1 cellular context compared by ENCODE assay signal in genomic region chr7:604038-604883, GRCh38.
A peak's percentile ranks its signal among the peaks of the same experiment; 100 is the strongest.
TF ChIP-seq lines count a peak whose summit lies in the region.

No MANE protein-coding gene starts in this region.

TF ChIP-seq in K562, 482 proteins besides CTCF, POLR2A, EP300 and RAD21 (continued from another document and continues in another):
- TF ChIP-seq CHD7 (IDR thresholded peaks at IDR 0.05; ENCODE audit: low read depth, low read length) (no peak), ELF1 (tag; IDR thresholded peaks at IDR 0.05) (peak; percentile 79), POLR2AphosphoS5 (IDR thresholded peaks at IDR 0.05; ENCODE audit: control insufficient read depth, insufficient read depth, low read depth, low read length) (peak; percentile 72), KDM4B (IDR thresholded peaks at IDR 0.05; ENCODE audit: borderline replicate concordance in 2 of 2, low read depth in 1 of 2) (no peak), MBD2 (IDR thresholded peaks at IDR 0.05; ENCODE audit: borderline replicate concordance, low read depth) (peak; percentile 46; the same call in 1 of the 2 replicates), ZNF124 (CRISPR knock-in tag; IDR thresholded peaks at IDR 0.05) (0 out of 2 replicates have a peak, but pooled peaks have one; percentile 72), TFAP4 (CRISPR knock-in tag; IDR thresholded peaks at IDR 0.05; ENCODE audit: borderline replicate concordance) (peak; percentile 89), TCF7 (IDR thresholded peaks at IDR 0.05; ENCODE audit: borderline replicate concordance) (no peak), ZNF436 (CRISPR knock-in tag; IDR thresholded peaks at IDR 0.05) (no peak), ZFP36 (IDR thresholded peaks at IDR 0.05; ENCODE audit: low read depth, low read length, partially characterized antibody) (peak; percentile 24), ZNF668 (CRISPR knock-in tag; IDR thresholded peaks at IDR 0.05) (peak; percentile 14; the same call in 1 of the 2 replicates), C11orf30 (IDR thresholded peaks at IDR 0.05; ENCODE audit: low read depth) (peak; percentile 60), CBFA2T2 (conservative IDR thresholded peaks at IDR 0.05) (peak; percentile 42), FOXP1 (CRISPR knock-in tag; IDR thresholded peaks at IDR 0.05) (peak; percentile 94), ZNF830 (CRISPR knock-in tag; IDR thresholded peaks at IDR 0.05) (no peak), FOXK1 (CRISPR knock-in tag; IDR thresholded peaks at IDR 0.05; ENCODE audit: borderline replicate concordance) (0 out of 2 replicates have a peak, but pooled peaks have one; percentile 5), NR2C1 (IDR thresholded peaks at IDR 0.05) (peak; percentile 50), NR2C1 (tag; IDR thresholded peaks at IDR 0.05) (peak; percentile 56; the same call in 1 of the 2 replicates), ELK3 (CRISPR knock-in tag; IDR thresholded peaks at IDR 0.05) (no peak), EGR1 (conservative IDR thresholded peaks at IDR 0.05) (peak; percentile 79), NFRKB (IDR thresholded peaks at IDR 0.05; ENCODE audit: low read depth) (peak; percentile 22; the same call in 1 of the 2 replicates), BACH1 (tag; IDR thresholded peaks at IDR 0.05) (peak; percentile 63), NRF1 (conservative IDR thresholded peaks at IDR 0.05 in 1 of 2, IDR thresholded peaks at IDR 0.05 in 1 of 2) (peak; percentile 89 to 90), SIX5 (IDR thresholded peaks at IDR 0.05; ENCODE audit: borderline replicate concordance in 1 of 2, insufficient read depth in 1 of 2, low read depth in 1 of 2, low read length in 2 of 2) (no peak), NCOR1 (IDR thresholded peaks at IDR 0.05) (peak; percentile 75), ZNF277 (CRISPR knock-in tag; IDR thresholded peaks at IDR 0.05; ENCODE audit: borderline replicate concordance) (no peak), BCOR (IDR thresholded peaks at IDR 0.05) (no peak; the same call in 1 of the 2 replicates), STAT5B (CRISPR knock-in tag; IDR thresholded peaks at IDR 0.05) (peak; percentile 2; the same call in 1 of the 2 replicates), ETV5 (CRISPR knock-in tag; IDR thresholded peaks at IDR 0.05; ENCODE audit: low read depth) (peak; percentile 100)
- TF ChIP-seq, protein P1, sequence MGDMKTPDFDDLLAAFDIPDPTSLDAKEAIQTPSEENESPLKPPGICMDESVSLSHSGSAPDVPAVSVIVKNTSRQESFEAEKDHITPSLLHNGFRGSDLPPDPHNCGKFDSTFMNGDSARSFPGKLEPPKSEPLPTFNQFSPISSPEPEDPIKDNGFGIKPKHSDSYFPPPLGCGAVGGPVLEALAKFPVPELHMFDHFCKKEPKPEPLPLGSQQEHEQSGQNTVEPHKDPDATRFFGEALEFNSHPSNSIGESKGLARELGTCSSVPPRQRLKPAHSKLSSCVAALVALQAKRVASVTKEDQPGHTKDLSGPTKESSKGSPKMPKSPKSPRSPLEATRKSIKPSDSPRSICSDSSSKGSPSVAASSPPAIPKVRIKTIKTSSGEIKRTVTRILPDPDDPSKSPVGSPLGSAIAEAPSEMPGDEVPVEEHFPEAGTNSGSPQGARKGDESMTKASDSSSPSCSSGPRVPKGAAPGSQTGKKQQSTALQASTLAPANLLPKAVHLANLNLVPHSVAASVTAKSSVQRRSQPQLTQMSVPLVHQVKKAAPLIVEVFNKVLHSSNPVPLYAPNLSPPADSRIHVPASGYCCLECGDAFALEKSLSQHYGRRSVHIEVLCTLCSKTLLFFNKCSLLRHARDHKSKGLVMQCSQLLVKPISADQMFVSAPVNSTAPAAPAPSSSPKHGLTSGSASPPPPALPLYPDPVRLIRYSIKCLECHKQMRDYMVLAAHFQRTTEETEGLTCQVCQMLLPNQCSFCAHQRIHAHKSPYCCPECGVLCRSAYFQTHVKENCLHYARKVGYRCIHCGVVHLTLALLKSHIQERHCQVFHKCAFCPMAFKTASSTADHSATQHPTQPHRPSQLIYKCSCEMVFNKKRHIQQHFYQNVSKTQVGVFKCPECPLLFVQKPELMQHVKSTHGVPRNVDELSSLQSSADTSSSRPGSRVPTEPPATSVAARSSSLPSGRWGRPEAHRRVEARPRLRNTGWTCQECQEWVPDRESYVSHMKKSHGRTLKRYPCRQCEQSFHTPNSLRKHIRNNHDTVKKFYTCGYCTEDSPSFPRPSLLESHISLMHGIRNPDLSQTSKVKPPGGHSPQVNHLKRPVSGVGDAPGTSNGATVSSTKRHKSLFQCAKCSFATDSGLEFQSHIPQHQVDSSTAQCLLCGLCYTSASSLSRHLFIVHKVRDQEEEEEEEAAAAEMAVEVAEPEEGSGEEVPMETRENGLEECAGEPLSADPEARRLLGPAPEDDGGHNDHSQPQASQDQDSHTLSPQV (IDR thresholded peaks at IDR 0.05): peak; percentile 99
- TF ChIP-seq, protein P2, sequence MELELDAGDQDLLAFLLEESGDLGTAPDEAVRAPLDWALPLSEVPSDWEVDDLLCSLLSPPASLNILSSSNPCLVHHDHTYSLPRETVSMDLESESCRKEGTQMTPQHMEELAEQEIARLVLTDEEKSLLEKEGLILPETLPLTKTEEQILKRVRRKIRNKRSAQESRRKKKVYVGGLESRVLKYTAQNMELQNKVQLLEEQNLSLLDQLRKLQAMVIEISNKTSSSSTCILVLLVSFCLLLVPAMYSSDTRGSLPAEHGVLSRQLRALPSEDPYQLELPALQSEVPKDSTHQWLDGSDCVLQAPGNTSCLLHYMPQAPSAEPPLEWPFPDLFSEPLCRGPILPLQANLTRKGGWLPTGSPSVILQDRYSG (tag; conservative IDR thresholded peaks at IDR 0.05; ENCODE audit: low read depth): peak; percentile 76; the same call in 1 of the 2 replicates
- TF ChIP-seq, protein P3, sequence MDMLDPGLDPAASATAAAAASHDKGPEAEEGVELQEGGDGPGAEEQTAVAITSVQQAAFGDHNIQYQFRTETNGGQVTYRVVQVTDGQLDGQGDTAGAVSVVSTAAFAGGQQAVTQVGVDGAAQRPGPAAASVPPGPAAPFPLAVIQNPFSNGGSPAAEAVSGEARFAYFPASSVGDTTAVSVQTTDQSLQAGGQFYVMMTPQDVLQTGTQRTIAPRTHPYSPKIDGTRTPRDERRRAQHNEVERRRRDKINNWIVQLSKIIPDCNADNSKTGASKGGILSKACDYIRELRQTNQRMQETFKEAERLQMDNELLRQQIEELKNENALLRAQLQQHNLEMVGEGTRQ (CRISPR knock-in tag; IDR thresholded peaks at IDR 0.05): peak; percentile 89
- TF ChIP-seq, protein P4, sequence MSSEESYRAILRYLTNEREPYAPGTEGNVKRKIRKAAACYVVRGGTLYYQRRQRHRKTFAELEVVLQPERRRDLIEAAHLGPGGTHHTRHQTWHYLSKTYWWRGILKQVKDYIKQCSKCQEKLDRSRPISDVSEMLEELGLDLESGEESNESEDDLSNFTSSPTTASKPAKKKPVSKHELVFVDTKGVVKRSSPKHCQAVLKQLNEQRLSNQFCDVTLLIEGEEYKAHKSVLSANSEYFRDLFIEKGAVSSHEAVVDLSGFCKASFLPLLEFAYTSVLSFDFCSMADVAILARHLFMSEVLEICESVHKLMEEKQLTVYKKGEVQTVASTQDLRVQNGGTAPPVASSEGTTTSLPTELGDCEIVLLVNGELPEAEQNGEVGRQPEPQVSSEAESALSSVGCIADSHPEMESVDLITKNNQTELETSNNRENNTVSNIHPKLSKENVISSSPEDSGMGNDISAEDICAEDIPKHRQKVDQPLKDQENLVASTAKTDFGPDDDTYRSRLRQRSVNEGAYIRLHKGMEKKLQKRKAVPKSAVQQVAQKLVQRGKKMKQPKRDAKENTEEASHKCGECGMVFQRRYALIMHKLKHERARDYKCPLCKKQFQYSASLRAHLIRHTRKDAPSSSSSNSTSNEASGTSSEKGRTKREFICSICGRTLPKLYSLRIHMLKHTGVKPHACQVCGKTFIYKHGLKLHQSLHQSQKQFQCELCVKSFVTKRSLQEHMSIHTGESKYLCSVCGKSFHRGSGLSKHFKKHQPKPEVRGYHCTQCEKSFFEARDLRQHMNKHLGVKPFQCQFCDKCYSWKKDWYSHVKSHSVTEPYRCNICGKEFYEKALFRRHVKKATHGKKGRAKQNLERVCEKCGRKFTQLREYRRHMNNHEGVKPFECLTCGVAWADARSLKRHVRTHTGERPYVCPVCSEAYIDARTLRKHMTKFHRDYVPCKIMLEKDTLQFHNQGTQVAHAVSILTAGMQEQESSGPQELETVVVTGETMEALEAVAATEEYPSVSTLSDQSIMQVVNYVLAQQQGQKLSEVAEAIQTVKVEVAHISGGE (CRISPR knock-in tag; IDR thresholded peaks at IDR 0.05): peak in 2 of 3 experiments; percentile 33 to 79; a peak in 2 of 6 replicates
